ENCODE assay signal across 17 cellular contexts in genomic region chr2:69231760-69232277, GRCh38.
DNase-seq lines count a peak whose midpoint lies in the region; ATAC-seq and TF ChIP-seq lines count a peak whose summit lies in the region.
"Had no signal": no experiment of that assay in that cellular context is flagged by ENCODE, and none has a peak within 500 bp of the region (broad histone marks: within the 10 kb centered on the region; RNA-seq: fewer than 3 reads in every experiment).

No MANE protein-coding gene starts in this region.

- TF ChIP-seq CTCF in GM12865 (IDR thresholded peaks at IDR 0.05; ENCODE audit: insufficient read depth, low read depth, low read length, missing control alignments) (no peak), MM.1S (IDR thresholded peaks at IDR 0.05; ENCODE audit: low read length) (no peak), Panc1 (IDR thresholded peaks at IDR 0.05) (no peak)

- H3K79me2 ChIP-seq in MM.1S (ENCODE audit: low read length), result no peaks in the 10 kb centered on the region

- ATAC-seq in Panc1, result no peak; the same call in 1 of the 2 replicates
- ATAC-seq in activated CD8-positive, alpha-beta T cell treated with anti-CD3 and anti-CD28 coated beads, Interleukin-2, amount 10 ng/mL, durations not matched to agents 7 days and 5 days, result no peak
- no peak for ATAC-seq in left cardiac atrium
- ATAC-seq: GM23338 had no signal

- BruUV-seq in Panc1 (replicated peaks; lab: Mats Ljungman, UMichigan), result no TSS peak

- H3K27me3 ChIP-seq in MM.1S (replicated peaks; ENCODE audit: insufficient read depth, low read length) (no peaks in the 10 kb centered on the region), Panc1 (ENCODE audit: control insufficient read depth, insufficient read depth, low read length) (no peaks in the 10 kb centered on the region)
- H3K27me3 ChIP-seq: MG63 had no signal

- CTCF ChIA-PET in Panc1 (lab: Charles Lee), result no interaction called here
- CTCF ChIA-PET in activated CD8-positive, alpha-beta T cell treated with anti-CD3 and anti-CD28 coated beads, Interleukin-2, amount 10 ng/mL, durations not matched to agents 7 days and 5 days (lab: Charles Lee), result no interaction called here

- peak overlapping the region; percentile 26 for H2AFZ ChIP-seq in MM.1S (ENCODE audit: low read length)
- H2AFZ ChIP-seq: GM23338 had no signal

- peaks cover 2% of the 10 kb centered on the region for H3K27me3 Mint-ChIP-seq in activated CD8-positive, alpha-beta T cell treated with anti-CD3 and anti-CD28 coated beads, Interleukin-2, amount 10 ng/mL, durations not matched to agents 7 days and 5 days (ENCODE audit: low read depth)

- peak; percentile 8 for DNase-seq in GM12865 (ENCODE audit: low read depth)
- DNase-seq in MM.1S, result no peak
- DNase-seq in Panc1 (ENCODE audit: low read depth, low spot score), result no peak
- peak; percentile 15 for DNase-seq in islet precursor cell
- no peak for DNase-seq in CD1c-positive myeloid dendritic cell (ENCODE audit: extremely low spot score)
- DNase-seq in NCI-H1092 (lab: John Stamatoyannopoulos, UW), result no peak
- no peak for DNase-seq in activated CD8-positive, alpha-beta T cell treated with anti-CD3 and anti-CD28 coated beads, Interleukin-2, amount 10 ng/mL, durations not matched to agents 7 days and 5 days
- DNase-seq in left cardiac atrium, result no peak
- DNase-seq: AML-193; Calu3; CD4-positive, alpha-beta T cell; DMS79; MG63; NCI-H2107 had no signal

- H3K36me3 Mint-ChIP-seq in activated CD8-positive, alpha-beta T cell treated with anti-CD3 and anti-CD28 coated beads, Interleukin-2, amount 10 ng/mL, durations not matched to agents 7 days and 5 days (ENCODE audit: low read depth), result no peaks in the 10 kb centered on the region

- no peak overlapping the region for H3K27ac Mint-ChIP-seq in activated CD8-positive, alpha-beta T cell treated with anti-CD3 and anti-CD28 coated beads, Interleukin-2, amount 10 ng/mL, durations not matched to agents 7 days and 5 days
- H3K27ac Mint-ChIP-seq: CD4-positive, alpha-beta T cell; GM23338 had no signal

- H3K27ac ChIP-seq in MM.1S (ENCODE audit: low read length) (no peak overlapping the region), Panc1 (ENCODE audit: low read length) (peak overlapping the region; percentile 46)
- H3K27ac ChIP-seq: KMS-11, RWPE1 had no signal

- no peaks in the 10 kb centered on the region for H3F3A ChIP-seq in MM.1S (ENCODE audit: insufficient read depth, low read length)

- no peaks in the 10 kb centered on the region for H3K9me3 ChIP-seq in MM.1S (replicated peaks; ENCODE audit: insufficient read depth, low read length)
- H3K9me3 ChIP-seq in Panc1 (ENCODE audit: control insufficient read depth, insufficient read depth, low read depth, low read length), result no peaks in the 10 kb centered on the region

- H3K4me1 ChIP-seq in MM.1S (ENCODE audit: low read length) (no peaks in the 10 kb centered on the region), Panc1 (ENCODE audit: control insufficient read depth, insufficient read depth, low read length) (no peaks in the 10 kb centered on the region; the same call in 1 of the 2 replicates)

- H3K4me1 Mint-ChIP-seq in activated CD8-positive, alpha-beta T cell treated with anti-CD3 and anti-CD28 coated beads, Interleukin-2, amount 10 ng/mL, durations not matched to agents 7 days and 5 days (ENCODE audit: low read depth), result no peaks in the 10 kb centered on the region
- H3K4me1 Mint-ChIP-seq: GM23338 had no signal

- H3K36me3 ChIP-seq in MM.1S (replicated peaks; ENCODE audit: insufficient read depth, low read length), result no peaks in the 10 kb centered on the region
- no peaks in the 10 kb centered on the region for H3K36me3 ChIP-seq in Panc1 (ENCODE audit: control insufficient read depth, insufficient read depth, low read length)

- in situ Hi-C loops in Panc1 (cut with HindIII; ENCODE audit: low pct_unique_long_range_greater_than_20kb, low sequenced_read_pairs), result no loop called here

- no peaks in the 10 kb centered on the region for H3K9me2 ChIP-seq in MM.1S (replicated peaks; ENCODE audit: insufficient read depth, low read length)

- POLR2A ChIA-PET in Panc1 (lab: Charles Lee), result interaction anchor here (0.6 kb wide), 1 partner anchor 46 kb away, joined by 6 read pairs; no protein-coding TSS in a partner anchor
- POLR2A ChIA-PET in activated CD8-positive, alpha-beta T cell treated with anti-CD3 and anti-CD28 coated beads, Interleukin-2, amount 10 ng/mL, durations not matched to agents 7 days and 5 days (lab: Charles Lee), result no interaction called here

- no peak overlapping the region for H3K9ac ChIP-seq in MM.1S (ENCODE audit: low read length)
- H3K9ac ChIP-seq: KMS-11 had no signal

- peak overlapping the region; percentile 6; the same call in 1 of the 2 replicates for H3K4me2 ChIP-seq in MM.1S (ENCODE audit: low read depth, low read length)
- H3K4me2 ChIP-seq: GM23338, KMS-11 had no signal

- intact Hi-C loops in Panc1 (cut with micrococcal nuclease; ENCODE audit: unreplicated experiment), result no loop called here
- intact Hi-C loops in left cardiac atrium (cut with DNase I), result no loop called here

- no peak overlapping the region for H3K4me3 Mint-ChIP-seq in activated CD8-positive, alpha-beta T cell treated with anti-CD3 and anti-CD28 coated beads, Interleukin-2, amount 10 ng/mL, durations not matched to agents 7 days and 5 days
- H3K4me3 Mint-ChIP-seq: CD4-positive, alpha-beta T cell; GM23338 had no signal

- H3K4me3 ChIP-seq in GM12865 (ENCODE audit: low read depth, low read length) (no peak overlapping the region), MM.1S (ENCODE audit: low read length) (no peak overlapping the region), Panc1 (ENCODE audit: low read depth in 2 of 2, low read length in 2 of 2) (no peak overlapping the region)
- H3K4me3 ChIP-seq: GM23338, MG63 had no signal

- no peaks in the 10 kb centered on the region for H4K20me1 ChIP-seq in MM.1S (ENCODE audit: insufficient read depth, low read length)

- H3K9me3 Mint-ChIP-seq in activated CD8-positive, alpha-beta T cell treated with anti-CD3 and anti-CD28 coated beads, Interleukin-2, amount 10 ng/mL, durations not matched to agents 7 days and 5 days (ENCODE audit: insufficient read depth), result no peaks in the 10 kb centered on the region
- H3K9me3 Mint-ChIP-seq: CD4-positive, alpha-beta T cell; GM23338 had no signal

Comparison
In these comparisons a context has a peak if more than half of its experiments do, and no peak if none do; other contexts are left out.
1. DNase-seq: peak in GM12865 (single experiment) and islet precursor cell (single experiment); none in MM.1S (single experiment), Panc1 (single experiment), CD1c-positive myeloid dendritic cell (single experiment), NCI-H1092 (single experiment), activated CD8-positive, alpha-beta T cell treated with anti-CD3 and anti-CD28 coated beads, Interleukin-2, amount 10 ng/mL, durations not matched to agents 7 days and 5 days (single experiment) and left cardiac atrium (single experiment).